ENCODE assay signal across 8 cellular contexts in genomic region chr11:3797329-3798090, GRCh38. TPM values are rescaled to one million over a fixed set of nuclear protein-coding genes. Genes with fewer than 3 reads are reported as not detected.
DNase-seq lines count a peak whose midpoint lies in the region; ATAC-seq lines count a peak whose summit lies in the region.

NUP98 (minus strand) TSS chr11:3797554; CDS start chr11:3782117, 15,437 bp downstream.

- ATAC-seq in GM18508 (IDR thresholded peaks at IDR 0.05; ENCODE audit: insufficient read depth, unreplicated experiment) (peak; percentile 84), HG03025 (IDR thresholded peaks at IDR 0.05; ENCODE audit: low FRiP score, unreplicated experiment) (peak; percentile 91), aorta (ENCODE audit: low FRiP score) (peak; percentile 98)

- intact Hi-C loops in aorta (cut with DNase I): loop anchor here (2.0 kb wide), 1 partner anchor 43 kb away; the partner anchor contains the start of gene RHOG (in 2 of the 2)

- H3K9ac ChIP-seq in rectal smooth muscle tissue (ENCODE audit: low read length): peak within 1 kb of the TSS; percentile 76

- peak; percentile 99 for DNase-seq in NCI-H2081 (lab: John Stamatoyannopoulos, UW)
- peak; percentile 98 for DNase-seq in T1000 (lab: John Stamatoyannopoulos, UW)
- peak; percentile 100 for DNase-seq in astrocyte of the hippocampus (ENCODE audit: low read depth, low spot score)
- DNase-seq in hepatic stellate cell (ENCODE audit: low spot score): peak; percentile 99
- DNase-seq in aorta: peak; percentile 100

- peak within 1 kb of the TSS; percentile 97 for H3K27ac ChIP-seq in rectal smooth muscle tissue (ENCODE audit: low read depth, low read length)
- H3K27ac ChIP-seq in aorta (ENCODE audit: low read depth in 1 of 2, low read length in 2 of 2): peak within 1 kb of the TSS; percentile 64 to 95

- H3K4me3 ChIP-seq in rectal smooth muscle tissue (ENCODE audit: low read length): peak within 1 kb of the TSS; percentile 74
- peak within 1 kb of the TSS; percentile 92 to 93 for H3K4me3 ChIP-seq in aorta (ENCODE audit: low read length in 2 of 2)

- WGBS in aorta, 2 donors: 0% methylated on average over 66 to 86 of the region's 86 CpGs

- H3K27me3 ChIP-seq in rectal smooth muscle tissue (ENCODE audit: control insufficient read depth, insufficient read depth, low read length) (no peaks in the 10 kb centered on the region), aorta (ENCODE audit: control insufficient read depth in 1 of 2, insufficient read depth in 2 of 2, low read length in 1 of 2) (no peaks in the 10 kb centered on the region)

- H3K4me1 ChIP-seq in rectal smooth muscle tissue (ENCODE audit: control insufficient read depth, insufficient read depth, low read length): peaks cover 11% of the 10 kb centered on the region
- H3K4me1 ChIP-seq in aorta (ENCODE audit: control insufficient read depth in 1 of 2, insufficient read depth in 2 of 2, low read length in 2 of 2): no peaks in the 10 kb centered on the region

- H3K36me3 ChIP-seq in rectal smooth muscle tissue (ENCODE audit: control insufficient read depth, insufficient read depth, low read length) (peaks cover 2% of the 10 kb centered on the region), aorta (ENCODE audit: control insufficient read depth in 1 of 2, insufficient read depth in 2 of 2, low read length in 1 of 2) (peaks cover 0 to 1% of the 10 kb centered on the region in 2 donors)

- H3K9me3 ChIP-seq in aorta (ENCODE audit: control insufficient read depth, low read length): no peaks in the 10 kb centered on the region

RNA-seq across cellular contexts. Expression of gene NUP98, which starts in this region (rescaled TPM):
- 10 to 100 TPM; 72.7 to 78.6 TPM for total RNA-seq in aorta
- polyA plus RNA-seq in aorta: 10 to 100 TPM; 16.3 to 17.9 TPM

Comparison
In these comparisons a context has a peak if more than half of its experiments do, and no peak if none do; other contexts are left out.
1. Peak in every context shown above with its lines: DNase-seq, ATAC-seq, H3K4me3 ChIP-seq and H3K27ac ChIP-seq.